In genomic region chr22:36455571-36456458, GRCh38 we compare ENCODE assay signal across 1 cellular context.
TF ChIP-seq lines count a peak whose summit lies in the region.

No MANE protein-coding gene starts in this region.

TF ChIP-seq in HepG2, 621 proteins besides CTCF, POLR2A, EP300 and RAD21:
- no peak for TF ChIP-seq YEATS2 (CRISPR knock-in tag; IDR thresholded peaks at IDR 0.05; ENCODE audit: borderline replicate concordance)
- TF ChIP-seq ZNF121 (CRISPR knock-in tag; IDR thresholded peaks at IDR 0.05), result peak; percentile 55; the same call in 1 of the 2 replicates
